ENCODE assay signal across 10 cellular contexts in the genomic region with DNA sequence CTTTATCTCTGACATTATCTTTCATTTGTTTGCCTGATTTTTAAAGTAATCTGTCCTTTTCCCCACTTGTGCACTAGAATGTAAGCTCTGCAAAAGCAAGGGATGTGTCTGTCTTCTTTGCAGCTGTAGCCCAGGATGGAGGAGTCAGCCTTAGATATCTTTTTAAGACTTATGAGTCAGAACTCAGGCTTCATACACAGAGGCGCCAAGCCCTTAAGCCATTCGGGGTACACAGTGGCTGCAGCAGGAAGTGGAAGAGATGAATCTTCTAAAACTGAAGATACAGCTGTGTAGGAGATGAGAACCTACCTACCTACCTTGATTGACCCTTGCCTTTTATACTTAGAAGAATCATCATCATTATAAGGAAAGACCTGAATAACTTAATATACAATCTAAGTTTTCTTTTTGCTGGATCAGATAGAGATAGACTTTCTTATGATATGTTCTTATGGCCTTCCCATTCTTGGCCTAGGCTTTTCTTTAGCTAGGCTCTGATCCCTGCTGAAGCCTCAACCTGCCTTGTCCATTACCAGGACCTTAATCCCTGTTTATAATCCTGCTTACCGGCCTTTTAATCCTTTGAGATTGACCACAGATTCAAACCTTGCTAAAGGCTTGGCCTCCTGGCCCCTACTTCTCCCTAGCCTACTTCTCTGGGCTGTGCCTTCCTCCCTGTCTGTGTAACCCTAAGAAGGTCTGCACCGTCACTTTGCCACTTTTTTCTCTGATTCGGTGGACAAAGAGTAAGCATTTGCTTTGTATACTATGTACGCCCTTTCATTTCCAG.
DNase-seq lines count a peak whose midpoint lies in the region; ATAC-seq and TF ChIP-seq lines count a peak whose summit lies in the region.
"Had no signal": no experiment of that assay in that cellular context is flagged by ENCODE, and none has a peak within 500 bp of the region (broad histone marks: within the 10 kb centered on the region; RNA-seq: fewer than 3 reads in every experiment).

No MANE protein-coding gene starts in this region.

- H3K4me3 ChIP-seq in SJCRH30 (no peak overlapping the region), fibroblast of mammary gland (ENCODE audit: control insufficient read depth, low read depth, low read length) (no peak overlapping the region)

- H3K36me3 ChIP-seq in SJCRH30: no peaks in the 10 kb centered on the region

- intact Hi-C loops in Right ventricle myocardium superior (cut with DNase I): no loop called here

- TF ChIP-seq CTCF in fibroblast of mammary gland (conservative IDR thresholded peaks at IDR 0.05; ENCODE audit: control insufficient read depth, insufficient read depth, low read depth, low read length): no peak

- no peak overlapping the region for H3K27ac ChIP-seq in SJCRH30
- H3K27ac ChIP-seq: C4-2B had no signal

- peaks cover 22% of the 10 kb centered on the region for H3K4me1 ChIP-seq in SJCRH30

- H3K9me3 ChIP-seq in SJCRH30 (replicated peaks): no peaks in the 10 kb centered on the region

- no peaks in the 10 kb centered on the region for H3K27me3 ChIP-seq in SJCRH30

- DNase-seq in stimulated activated CD8-positive, alpha-beta memory T cell treated with anti-CD3 and anti-CD28 coated beads, Interleukin-7, amount 100 ng/mL, for 48 hours (ENCODE audit: extremely low read depth in 1 of 2, low read depth in 1 of 2): peak; percentile 1 to 23
- DNase-seq in stimulated activated CD8-positive, alpha-beta memory T cell treated with anti-CD3 and anti-CD28 coated beads, Interleukin-4, amount 100 ng/mL, for 48 hours: no peak
- DNase-seq in SJCRH30: peak; percentile 15 to 39
- DNase-seq in fibroblast of mammary gland (ENCODE audit: low read depth): peak; percentile 53
- DNase-seq in DMS 273 (lab: John Stamatoyannopoulos, UW; ENCODE audit: unreplicated experiment): no peak
- no peak for DNase-seq in NCI-H1048 (lab: John Stamatoyannopoulos, UW)
- DNase-seq in OCI-M2 (lab: John Stamatoyannopoulos, UW; ENCODE audit: unreplicated experiment): no peak
- DNase-seq in Right ventricle myocardium superior: no peak
- DNase-seq: left cardiac atrium had no signal

- no peak for ATAC-seq in Right ventricle myocardium superior (ENCODE audit: poor library complexity)

Comparison
In these comparisons a context has a peak if more than half of its experiments do, and no peak if none do; other contexts are left out.
1. DNase-seq: peak in stimulated activated CD8-positive, alpha-beta memory T cell treated with anti-CD3 and anti-CD28 coated beads, Interleukin-7, amount 100 ng/mL, for 48 hours (2 of 2), SJCRH30 (2 of 2) and fibroblast of mammary gland (single experiment); none in stimulated activated CD8-positive, alpha-beta memory T cell treated with anti-CD3 and anti-CD28 coated beads, Interleukin-4, amount 100 ng/mL, for 48 hours (single experiment), DMS 273 (single experiment), NCI-H1048 (single experiment), OCI-M2 (single experiment) and Right ventricle myocardium superior (single experiment).